Comparison of ENCODE assay signal across 1 cellular context in genomic region chr6:152979116-152979515, GRCh38.
TF ChIP-seq lines count a peak whose summit lies in the region.

No MANE protein-coding gene starts in this region.

TF ChIP-seq in GM23338, 12 proteins besides CTCF, POLR2A, EP300 and RAD21 (continued from another document):
- no peak for TF ChIP-seq ZNF462 (CRISPR knock-in tag; IDR thresholded peaks at IDR 0.05)
- no peak for TF ChIP-seq ZNF114 (CRISPR knock-in tag; IDR thresholded peaks at IDR 0.05)
- no peak for TF ChIP-seq REST (IDR thresholded peaks at IDR 0.05; ENCODE audit: unreplicated experiment)
- TF ChIP-seq ZNF331 (CRISPR knock-in tag; IDR thresholded peaks at IDR 0.05; ENCODE audit: low read depth) = no peak
- no peak for TF ChIP-seq POLR2AphosphoS5 (IDR thresholded peaks at IDR 0.05; ENCODE audit: low read depth)
- TF ChIP-seq NANOG (IDR thresholded peaks at IDR 0.05; ENCODE audit: borderline replicate concordance) = no peak
- no peak for TF ChIP-seq ETS1 (IDR thresholded peaks at IDR 0.05)
- no peak for TF ChIP-seq EZH2phosphoT487 (IDR thresholded peaks at IDR 0.05; ENCODE audit: unreplicated experiment)
- no peak for TF ChIP-seq CREB1 (CRISPR knock-in tag; IDR thresholded peaks at IDR 0.05; ENCODE audit: low read depth)
- no peak for TF ChIP-seq STAT1 (IDR thresholded peaks at IDR 0.05; ENCODE audit: unreplicated experiment)
TF ChIP-seq in GM23338: peak in this region for 0.
